In genomic region chr12:13152281-13152680, GRCh38 we compare ENCODE assay signal across 30 cellular contexts. TPM values are rescaled to one million over a fixed set of nuclear protein-coding genes. Genes with fewer than 3 reads are reported as not detected.
DNase-seq lines count a peak whose midpoint lies in the region; ATAC-seq and TF ChIP-seq lines count a peak whose summit lies in the region.
"Had no signal": no experiment of that assay in that cellular context is flagged by ENCODE, and none has a peak within 500 bp of the region (broad histone marks: within the 10 kb centered on the region; RNA-seq: fewer than 3 reads in every experiment).

No MANE protein-coding gene starts in this region.

- DNase-seq in adipocyte (ENCODE audit: low read depth) (no peak), mucosa of descending colon (no peak), chondrocyte (ENCODE audit: low spot score) (no peak), NCI-H2081 treated with DMSO at 0.1 percent for 48 hours (lab: John Stamatoyannopoulos, UW) (no peak), activated gamma-delta T cell (lab: John Stamatoyannopoulos, UW) (no peak)
- DNase-seq: activated CD4-positive, alpha-beta T cell treated with anti-CD3 and anti-CD28 coated beads, Interleukin-2, amount 10 ng/mL, durations not matched to agents 24 days and 14 days; C1 segment of cervical spinal cord; COR-L47; DMS53; effector CD8-positive, alpha-beta T cell; foreskin keratinocyte; mesendoderm; NCI-H146; substantia nigra had no signal

- H3K4me1 ChIP-seq in adipocyte (ENCODE audit: control insufficient read depth, insufficient read depth, low read length) (peaks cover 67% of the 10 kb centered on the region), gastroesophageal sphincter (peaks cover 0 to 28% (median 0%) of the 10 kb centered on the region in 3 donors), mucosa of descending colon (ENCODE audit: low read depth) (no peaks in the 10 kb centered on the region), subcutaneous abdominal adipose tissue (ENCODE audit: control insufficient read depth in 5 of 5, insufficient read depth in 5 of 5, low read length in 5 of 5) (peaks cover 6 to 64% (median 64%) of the 10 kb centered on the region in 5 donors)

- intact Hi-C loops in mucosa of descending colon (cut with DNase I, micrococcal nuclease), result no loop called here

- H3K4me3 ChIP-seq in adipocyte (ENCODE audit: low read length) (no peak overlapping the region), gastroesophageal sphincter (no peak overlapping the region), mucosa of descending colon (no peak overlapping the region), subcutaneous abdominal adipose tissue (ENCODE audit: low read depth in 1 of 5, low read length in 5 of 5) (no peak overlapping the region)
- H3K4me3 ChIP-seq: cardiac muscle cell, coronary artery, hepatocyte had no signal

- no peak overlapping the region for H3K4me3 Mint-ChIP-seq in chondrocyte (ENCODE audit: unreplicated experiment)
- H3K4me3 Mint-ChIP-seq: activated CD4-positive, alpha-beta T cell treated with anti-CD3 and anti-CD28 coated beads, Interleukin-2, amount 10 ng/mL, durations not matched to agents 24 days and 14 days; activated naive CD8-positive, alpha-beta T cell; stimulated activated effector memory CD8-positive, alpha-beta T cell treated with anti-CD3 and anti-CD28 coated beads, Interleukin-12 subunit alpha, Interleukin-12 subunit beta, amount 100 ng/mL, for 72 hours; WTC11 had no signal

- ATAC-seq in gastroesophageal sphincter (peak; percentile 58), mucosa of descending colon (peak; percentile 27), HG02759 (IDR thresholded peaks at IDR 0.05; ENCODE audit: unreplicated experiment) (no peak)
- ATAC-seq: foreskin keratinocyte; stimulated activated effector memory CD8-positive, alpha-beta T cell treated with anti-CD3 and anti-CD28 coated beads, Interleukin-12 subunit alpha, Interleukin-12 subunit beta, amount 100 ng/mL, for 72 hours had no signal

- TF ChIP-seq CTCF in gastroesophageal sphincter (IDR thresholded peaks at IDR 0.05) (no peak), mucosa of descending colon (IDR thresholded peaks at IDR 0.05) (no peak), chondrocyte (IDR thresholded peaks at IDR 0.05) (no peak)

- H3K27me3 ChIP-seq in adipocyte (replicated peaks; ENCODE audit: control insufficient read depth, insufficient read depth, low read length) (no peaks in the 10 kb centered on the region), gastroesophageal sphincter (no peaks in the 10 kb centered on the region), subcutaneous abdominal adipose tissue (ENCODE audit: control insufficient read depth in 5 of 5, insufficient read depth in 4 of 5, low read length in 5 of 5) (no peaks in the 10 kb centered on the region)
- H3K27me3 ChIP-seq: cardiac muscle cell, foreskin keratinocyte, hepatocyte had no signal

- H3K9ac ChIP-seq in adipocyte (ENCODE audit: low read length) (peak overlapping the region; percentile 34), subcutaneous abdominal adipose tissue (ENCODE audit: low read length in 5 of 5) (peak overlapping the region in 1 of 5 donors; percentile 64)

- 29 to 80% methylated on average over 1 of the region's 1 CpG for WGBS in gastroesophageal sphincter (ENCODE audit: low coverage in 1 of 2), 2 donors

- no peaks in the 10 kb centered on the region for H3K36me3 Mint-ChIP-seq in chondrocyte (ENCODE audit: low read depth)
- H3K36me3 Mint-ChIP-seq: activated naive CD8-positive, alpha-beta T cell; stimulated activated effector memory CD8-positive, alpha-beta T cell treated with anti-CD3 and anti-CD28 coated beads, Interleukin-12 subunit alpha, Interleukin-12 subunit beta, amount 100 ng/mL, for 72 hours; WTC11 had no signal

- TF ChIP-seq EP300 in gastroesophageal sphincter (IDR thresholded peaks at IDR 0.05), result no peak

- H3K36me3 ChIP-seq in adipocyte (ENCODE audit: control insufficient read depth, insufficient read depth, low read length, severe bottlenecking) (no peaks in the 10 kb centered on the region), gastroesophageal sphincter (no peaks in the 10 kb centered on the region), mucosa of descending colon (ENCODE audit: low read depth) (no peaks in the 10 kb centered on the region), subcutaneous abdominal adipose tissue (ENCODE audit: control insufficient read depth in 5 of 5, insufficient read depth in 5 of 5, low read length in 5 of 5) (no peaks in the 10 kb centered on the region)
- H3K36me3 ChIP-seq: cardiac muscle cell had no signal

- TF ChIP-seq POLR2A in gastroesophageal sphincter (IDR thresholded peaks at IDR 0.05), result no peak

- peaks cover 5% of the 10 kb centered on the region for H3K9me3 Mint-ChIP-seq in chondrocyte (ENCODE audit: low read depth)
- H3K9me3 Mint-ChIP-seq: activated CD4-positive, alpha-beta T cell treated with anti-CD3 and anti-CD28 coated beads, Interleukin-2, amount 10 ng/mL, durations not matched to agents 24 days and 14 days; stimulated activated effector memory CD8-positive, alpha-beta T cell treated with anti-CD3 and anti-CD28 coated beads, Interleukin-12 subunit alpha, Interleukin-12 subunit beta, amount 100 ng/mL, for 72 hours had no signal

- no peaks in the 10 kb centered on the region for H3K27me3 Mint-ChIP-seq in chondrocyte (ENCODE audit: low read depth)
- H3K27me3 Mint-ChIP-seq: activated naive CD8-positive, alpha-beta T cell had no signal

- peaks cover 36% of the 10 kb centered on the region for H3K4me1 Mint-ChIP-seq in chondrocyte (ENCODE audit: low read depth)

- H3K27ac Mint-ChIP-seq in chondrocyte (ENCODE audit: unreplicated experiment), result no peak overlapping the region
- H3K27ac Mint-ChIP-seq: activated CD4-positive, alpha-beta T cell treated with anti-CD3 and anti-CD28 coated beads, Interleukin-2, amount 10 ng/mL, durations not matched to agents 24 days and 14 days; activated naive CD8-positive, alpha-beta T cell; progenitor cell of endocrine pancreas; stimulated activated effector memory CD8-positive, alpha-beta T cell treated with anti-CD3 and anti-CD28 coated beads, Interleukin-12 subunit alpha, Interleukin-12 subunit beta, amount 100 ng/mL, for 72 hours; WTC11 had no signal

- H3K27ac ChIP-seq in gastroesophageal sphincter (peak overlapping the region in 1 of 4 donors; percentile 37), subcutaneous abdominal adipose tissue (ENCODE audit: low read depth, low read length) (peak overlapping the region; percentile 86)
- H3K27ac ChIP-seq: cardiac muscle cell, foreskin keratinocyte, hepatocyte, RWPE1 had no signal

- H3K9me3 ChIP-seq in adipocyte (ENCODE audit: control insufficient read depth, low read length), result no peaks in the 10 kb centered on the region
- H3K9me3 ChIP-seq in gastroesophageal sphincter, result peaks cover 0 to 4% (median 0%) of the 10 kb centered on the region in 3 donors
- H3K9me3 ChIP-seq in mucosa of descending colon, result no peaks in the 10 kb centered on the region
- peaks cover 0 to 3% (median 0%) of the 10 kb centered on the region in 5 donors for H3K9me3 ChIP-seq in subcutaneous abdominal adipose tissue (ENCODE audit: control insufficient read depth in 5 of 5, low read length in 5 of 5)

RNA-seq across cellular contexts. Expression of gene EMP1, which starts 44.2 kb away (rescaled TPM):
- total RNA-seq in gastroesophageal sphincter (100 to 1,000 TPM in 3 of 4 donors, 10 to 100 TPM in 1; 50.0 to 482 (median 331) TPM), mucosa of descending colon (100 to 1,000 TPM; 245 to 680 (median 667) TPM), chondrocyte (30.7 to 58.3 TPM (median 35.7 TPM) in 3 replicates)

RNA-seq across cellular contexts. Expression of gene GSG1, which starts 48.8 kb away (rescaled TPM):
- total RNA-seq in gastroesophageal sphincter, result not detected
- not detected for total RNA-seq in mucosa of descending colon
- 0.36 to 0.38 TPM in 2 of 3 replicates, not detected in the other for total RNA-seq in chondrocyte
- total RNA-seq: activated CD4-positive, alpha-beta T cell treated with anti-CD3 and anti-CD28 coated beads, Interleukin-2, amount 10 ng/mL, durations not matched to agents 24 days and 14 days; activated CD8-positive, alpha-beta memory T cell treated with anti-CD3 and anti-CD28 coated beads for 36 hours; aorta; cardiac muscle cell; foreskin keratinocyte; hepatocyte; HT-29; T-helper 1 cell treated with Interleukin-12 subunit alpha and Interleukin-12 subunit beta and Interleukin-4 antibody, amounts not matched to agents 30 ng/mL and 1 ng/mL, for 36 hours; ureter had no signal
